8 cellular contexts compared by ENCODE assay signal in genomic region chr1:17437260-17438175, GRCh38. TPM values are rescaled to one million over a fixed set of nuclear protein-coding genes. Genes with fewer than 3 reads are reported as not detected.
DNase-seq lines count a peak whose midpoint lies in the region; ATAC-seq and TF ChIP-seq lines count a peak whose summit lies in the region.

No MANE protein-coding gene starts in this region.

- TF ChIP-seq CTCF in GM13976 (IDR thresholded peaks at IDR 0.05; ENCODE audit: borderline replicate concordance, control extremely low read depth, extremely low read depth, insufficient read depth, missing control alignments) (no peak), esophagus squamous epithelium (IDR thresholded peaks at IDR 0.05) (no peak)

- in situ Hi-C loops in GM13976 (cut with MboI; ENCODE audit: low sequenced_read_pairs, unreplicated experiment), result no loop called here

- TF ChIP-seq POLR2A in esophagus squamous epithelium (IDR thresholded peaks at IDR 0.05), result peak in 1 of 4 donors; percentile 45

- H3K27ac ChIP-seq in esophagus squamous epithelium (peak overlapping the region; percentile 87 to 98 (median 92)), subcutaneous abdominal adipose tissue (ENCODE audit: low read depth, low read length) (peak overlapping the region; percentile 83)

- H3K4me3 ChIP-seq in esophagus squamous epithelium (peak overlapping the region; percentile 51 to 94 (median 85)), subcutaneous abdominal adipose tissue (ENCODE audit: low read depth in 1 of 5, low read length in 5 of 5) (peak overlapping the region; percentile 65 to 81 (median 78))

- intact Hi-C loops in esophagus squamous epithelium (cut with DNase I), result no loop called here

- H3K4me1 ChIP-seq in esophagus squamous epithelium, result peaks cover 25 to 69% (median 31%) of the 10 kb centered on the region in 3 donors
- peaks cover 6 to 52% (median 40%) of the 10 kb centered on the region in 5 donors for H3K4me1 ChIP-seq in subcutaneous abdominal adipose tissue (ENCODE audit: control insufficient read depth in 5 of 5, insufficient read depth in 5 of 5, low read length in 5 of 5)

- peaks cover 0 to 40% (median 5%) of the 10 kb centered on the region in 3 donors for H3K36me3 ChIP-seq in esophagus squamous epithelium
- H3K36me3 ChIP-seq in subcutaneous abdominal adipose tissue (ENCODE audit: control insufficient read depth in 5 of 5, insufficient read depth in 5 of 5, low read length in 5 of 5), result peaks cover 0 to 17% (median 7%) of the 10 kb centered on the region in 5 donors

- peak; percentile 94 for DNase-seq in GM13976 (ENCODE audit: low spot score)
- peak; percentile 37 for DNase-seq in NCI-H345 treated with DMSO at 0.1 percent for 48 hours (lab: John Stamatoyannopoulos, UW; ENCODE audit: unreplicated experiment)
- DNase-seq in activated T-cell treated with anti-CD3 and anti-CD28 coated beads, Interleukin-2, amount 50 U/mL, for 48 hours, result peak; percentile 75 to 79
- DNase-seq in esophagus squamous epithelium (lab: John Stamatoyannopoulos, UW), result no peak
- DNase-seq in natural killer cell treated with Interleukin-12 subunit alpha and Interleukin-12 subunit beta and Interleukin-15 and Interleukin-18, amount 100 ng/mL, for 72 hours (ENCODE audit: low spot score), result peak; percentile 63
- DNase-seq in NCI-H526 treated with DMSO at 0.1 percent for 48 hours (lab: John Stamatoyannopoulos, UW), result no peak

- H3K4me1 Mint-ChIP-seq in natural killer cell treated with Interleukin-12 subunit alpha and Interleukin-12 subunit beta and Interleukin-15 and Interleukin-18, amount 100 ng/mL, for 72 hours (ENCODE audit: low read depth in 2 of 2), result peaks cover 5 to 29% of the 10 kb centered on the region in 2 donors

- peak overlapping the region in 1 of 2 donors; percentile 37 for H3K27ac Mint-ChIP-seq in natural killer cell treated with Interleukin-12 subunit alpha and Interleukin-12 subunit beta and Interleukin-15 and Interleukin-18, amount 100 ng/mL, for 72 hours

- H3K9ac ChIP-seq in subcutaneous abdominal adipose tissue (ENCODE audit: low read length in 5 of 5), result peak overlapping the region; percentile 48 to 81 (median 73)

- peak; percentile 27 for ATAC-seq in HG02623 (IDR thresholded peaks at IDR 0.05; ENCODE audit: unreplicated experiment)
- ATAC-seq in natural killer cell treated with Interleukin-12 subunit alpha and Interleukin-12 subunit beta and Interleukin-15 and Interleukin-18, amount 100 ng/mL, for 72 hours, result peak; percentile 65 to 71

- WGBS in esophagus squamous epithelium, 2 donors, result 0 to 2% methylated on average over 7 to 9 of the region's 103 CpGs

- peaks cover 0 to 8% of the 10 kb centered on the region in 2 donors for H3K27me3 Mint-ChIP-seq in natural killer cell treated with Interleukin-12 subunit alpha and Interleukin-12 subunit beta and Interleukin-15 and Interleukin-18, amount 100 ng/mL, for 72 hours

- no peaks in the 10 kb centered on the region for H3K9me3 ChIP-seq in esophagus squamous epithelium
- H3K9me3 ChIP-seq in subcutaneous abdominal adipose tissue (ENCODE audit: control insufficient read depth in 5 of 5, low read length in 5 of 5), result no peaks in the 10 kb centered on the region

- peak overlapping the region; percentile 77 for H3K4me3 Mint-ChIP-seq in natural killer cell treated with Interleukin-12 subunit alpha and Interleukin-12 subunit beta and Interleukin-15 and Interleukin-18, amount 100 ng/mL, for 72 hours

- no peaks in the 10 kb centered on the region for H3K9me3 Mint-ChIP-seq in natural killer cell treated with Interleukin-12 subunit alpha and Interleukin-12 subunit beta and Interleukin-15 and Interleukin-18, amount 100 ng/mL, for 72 hours

- H3K27me3 ChIP-seq in esophagus squamous epithelium, result no peaks in the 10 kb centered on the region
- H3K27me3 ChIP-seq in subcutaneous abdominal adipose tissue (ENCODE audit: control insufficient read depth in 5 of 5, insufficient read depth in 4 of 5, low read length in 5 of 5), result no peaks in the 10 kb centered on the region

- H3K36me3 Mint-ChIP-seq in natural killer cell treated with Interleukin-12 subunit alpha and Interleukin-12 subunit beta and Interleukin-15 and Interleukin-18, amount 100 ng/mL, for 72 hours, result no peaks in the 10 kb centered on the region

RNA-seq across cellular contexts. Expression of gene RCC2, which starts 2.0 kb away (rescaled TPM):
- total RNA-seq in esophagus squamous epithelium, result 10 to 100 TPM; 51.3 to 81.3 (median 53.6) TPM
- total RNA-seq in natural killer cell treated with Interleukin-12 subunit alpha and Interleukin-12 subunit beta and Interleukin-15 and Interleukin-18, amount 100 ng/mL, for 72 hours, result 100 to 1,000 TPM; 112 to 181 TPM

Comparison
In these comparisons a context has a peak if more than half of its experiments do, and no peak if none do; other contexts are left out.
1. DNase-seq: peak in GM13976 (single experiment), NCI-H345 treated with DMSO at 0.1 percent for 48 hours (single experiment), activated T-cell treated with anti-CD3 and anti-CD28 coated beads, Interleukin-2, amount 50 U/mL, for 48 hours (2 of 2) and natural killer cell treated with Interleukin-12 subunit alpha and Interleukin-12 subunit beta and Interleukin-15 and Interleukin-18, amount 100 ng/mL, for 72 hours (single experiment); none in esophagus squamous epithelium (single experiment) and NCI-H526 treated with DMSO at 0.1 percent for 48 hours (single experiment).